Comparison of ENCODE assay signal across 1 cellular context in the genomic region with DNA sequence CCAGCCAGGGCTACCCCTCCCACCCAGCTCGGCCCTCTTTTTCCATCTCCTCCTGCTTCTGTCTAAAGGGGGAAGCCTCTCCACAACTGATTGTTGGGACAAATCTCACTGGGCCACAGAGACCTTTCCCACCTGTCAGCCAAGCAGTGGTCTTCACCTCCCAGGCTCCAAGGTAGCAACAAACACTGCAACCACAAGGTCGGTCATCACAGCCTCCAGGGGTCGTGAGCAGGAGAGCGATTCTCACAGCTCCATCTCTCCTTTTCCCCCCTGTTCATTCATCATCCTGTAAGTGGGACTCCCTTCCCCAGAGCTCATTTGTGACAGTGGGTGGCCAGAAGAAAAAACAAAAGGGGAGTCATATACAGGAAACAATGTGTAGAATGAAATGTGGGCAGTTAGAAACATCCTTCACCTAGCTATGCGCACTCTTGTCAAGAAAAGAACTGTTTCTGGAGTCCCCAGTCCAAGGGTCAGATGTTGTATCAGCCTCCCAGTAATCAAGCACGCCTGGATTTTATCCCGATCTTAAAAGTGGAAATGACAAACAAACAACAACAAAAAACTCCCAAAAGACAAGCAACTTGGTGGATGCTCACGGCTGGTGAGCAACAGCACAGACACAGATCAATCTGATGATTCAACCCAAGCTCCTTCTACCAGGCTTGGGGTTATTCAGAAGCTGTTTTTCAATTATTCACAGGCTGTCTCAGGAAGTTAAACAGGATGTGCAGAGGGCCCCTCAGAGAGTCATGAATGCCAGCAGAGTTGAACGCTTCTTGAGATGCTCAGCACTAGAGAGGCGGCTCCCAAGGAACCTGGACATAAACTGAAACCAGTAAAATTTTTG.
TF ChIP-seq lines count a peak whose summit lies in the region.

No MANE protein-coding gene starts in this region.

TF ChIP-seq in HepG2, 621 proteins besides CTCF, POLR2A, EP300 and RAD21 (continued from another document):
- TF ChIP-seq HNRNPLL (IDR thresholded peaks at IDR 0.05; ENCODE audit: low read depth, low read length, poor library complexity, severe bottlenecking) (no peak), CEBPB (IDR thresholded peaks at IDR 0.05; ENCODE audit: borderline replicate concordance, low read depth, low read length) (no peak)
TF ChIP-seq in HepG2: peak in this region for 1.
